ENCODE assay signal across 8 cellular contexts in the genomic region with DNA sequence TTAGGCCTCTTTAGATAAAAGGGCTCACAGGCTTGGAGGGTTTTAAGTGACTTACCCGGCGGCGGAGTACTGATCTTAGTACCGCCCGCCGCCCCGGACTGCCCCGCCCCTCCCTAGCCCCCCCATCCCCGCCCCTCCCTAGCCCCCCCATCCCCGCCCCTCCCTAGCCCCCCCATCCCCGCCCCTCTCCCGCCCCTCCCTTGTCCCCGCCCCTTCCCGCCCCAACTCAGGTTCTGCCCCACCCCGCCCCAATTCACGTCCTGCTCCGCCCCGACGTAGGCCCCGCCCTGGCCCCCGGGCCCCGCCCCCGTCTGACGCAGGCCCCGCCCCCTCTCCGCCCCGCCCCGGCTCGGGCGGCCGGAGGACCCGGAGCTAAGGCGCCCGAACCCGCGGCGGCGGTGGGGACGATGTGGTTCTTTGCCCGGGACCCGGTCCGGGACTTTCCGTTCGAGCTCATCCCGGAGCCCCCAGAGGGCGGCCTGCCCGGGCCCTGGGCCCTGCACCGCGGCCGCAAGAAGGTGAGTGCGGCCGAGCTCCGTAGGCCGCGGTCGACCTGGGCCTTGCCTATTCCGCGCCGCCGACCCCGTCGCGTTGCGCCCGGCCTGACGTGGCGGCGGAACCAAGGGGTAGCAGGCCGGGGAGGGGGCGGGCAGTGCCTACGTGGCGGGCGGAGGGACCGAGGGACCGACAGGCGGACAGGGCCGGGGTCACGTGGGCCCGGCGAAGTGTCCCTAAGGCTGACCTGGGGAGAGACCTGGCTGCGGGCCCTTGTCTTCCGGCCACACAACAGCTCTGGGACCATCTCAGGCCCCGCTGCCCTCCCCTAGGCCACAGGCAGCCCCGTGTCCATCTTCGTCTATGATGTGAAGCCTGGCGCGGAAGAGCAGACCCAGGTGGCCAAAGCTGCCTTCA. TPM values are rescaled to one million over a fixed set of nuclear protein-coding genes. Genes with fewer than 3 reads are reported as not detected.
DNase-seq lines count a peak whose midpoint lies in the region; ATAC-seq and TF ChIP-seq lines count a peak whose summit lies in the region.

TSS of gene SCYL1 (plus strand) at position 337 of the 912 bp plus-strand sequence. CDS start at position 408, 71 bp downstream.

- DNase-seq in NOMO-1 (lab: John Stamatoyannopoulos, UW; ENCODE audit: unreplicated experiment in 2 of 2) (peak; percentile 40 to 61), NOMO-1 treated with dmso at 0.1 percent for 144 hours (lab: John Stamatoyannopoulos, UW; ENCODE audit: unreplicated experiment) (no peak), RWPE1 (ENCODE audit: low spot score) (peak; percentile 87), fibroblast of villous mesenchyme (ENCODE audit: low read depth) (peak; percentile 92), neural crest cell (ENCODE audit: low read depth, low spot score) (peak; percentile 74), stomach (peak; percentile 83)
- peak; percentile 93 for DNase-seq in activated effector memory CD4-positive, alpha-beta T cell treated with anti-CD3 and anti-CD28 coated beads, Interleukin-2, amount 50 U/mL, for 16 hours

- no peaks in the 10 kb centered on the region for H3K36me3 Mint-ChIP-seq in neural crest cell (ENCODE audit: low read depth)

- ATAC-seq in HG03432 (IDR thresholded peaks at IDR 0.05; ENCODE audit: unreplicated experiment), result peak; percentile 61

- peak within 1 kb of the TSS; percentile 88 for H3K4me3 ChIP-seq in fibroblast of villous mesenchyme (ENCODE audit: low read depth, low read length)
- H3K4me3 ChIP-seq in stomach, result peak within 1 kb of the TSS; percentile 71 to 98 (median 90)

- WGBS in stomach, 5 donors, result 0 to 2% (median 0%) methylated on average over 15 to 75 of the region's 87 CpGs

- POLR2A ChIA-PET in RWPE1 (lab: Yijun Ruan, JAX; ENCODE audit: low non-redundant PET), result interaction anchor here (0.5 to 0.6 kb wide), 2 partner anchors 25 to 42 kb away, joined by 3 to 5 read pairs; no protein-coding TSS in a partner anchor

- TF ChIP-seq EP300 in stomach (IDR thresholded peaks at IDR 0.05), result no peak

- H3K36me3 ChIP-seq in stomach, result peaks cover 22 to 38% (median 38%) of the 10 kb centered on the region in 4 donors

- CTCF ChIA-PET in RWPE1 (lab: Yijun Ruan, JAX), result interaction anchor here (1.1 kb wide), 1 partner anchor 15 kb away, joined by 5 read pairs; no protein-coding TSS in a partner anchor

- peaks cover 4% of the 10 kb centered on the region for H3K27me3 Mint-ChIP-seq in neural crest cell (ENCODE audit: low read depth)

- no peaks in the 10 kb centered on the region for H3K9me3 Mint-ChIP-seq in neural crest cell

- intact Hi-C loops in stomach (cut with DNase I; ENCODE audit: low total_unique reads), result no loop called here

- H3K9me3 ChIP-seq in stomach, result no peaks in the 10 kb centered on the region

- peak within 1 kb of the TSS; percentile 86 for H3K4me3 Mint-ChIP-seq in neural crest cell

- TF ChIP-seq CTCF in RWPE1 (conservative IDR thresholded peaks at IDR 0.05; ENCODE audit: low read depth) (no peak), fibroblast of villous mesenchyme (IDR thresholded peaks at IDR 0.05; ENCODE audit: insufficient read depth, low read depth, low read length) (no peak), neural crest cell (conservative IDR thresholded peaks at IDR 0.05) (no peak), stomach (IDR thresholded peaks at IDR 0.05) (no peak)

- H3K4me1 Mint-ChIP-seq in neural crest cell, result peaks cover 36% of the 10 kb centered on the region

- H3K27ac Mint-ChIP-seq in neural crest cell (ENCODE audit: unreplicated experiment), result no peak within 1 kb of the TSS

- no peak for TF ChIP-seq POLR2A in stomach (IDR thresholded peaks at IDR 0.05)

- H3K27ac ChIP-seq in RWPE1 (peak within 1 kb of the TSS; percentile 77), stomach (peak within 1 kb of the TSS; percentile 88 to 95 (median 91))

- peaks cover 21 to 52% (median 40%) of the 10 kb centered on the region in 4 donors for H3K4me1 ChIP-seq in stomach

- no peaks in the 10 kb centered on the region for H3K27me3 ChIP-seq in stomach

RNA-seq across cellular contexts. Expression of gene SCYL1, which starts in this region (rescaled TPM):
- total RNA-seq in fibroblast of villous mesenchyme (125 and 135 TPM in 2 replicates), neural crest cell (66.0 and 68.8 TPM in 2 replicates), stomach (10 to 100 TPM in 4 of 5 donors, 1 to 10 TPM in 1; 3.5 to 89.0 (median 65.2) TPM)
- 10 to 100 TPM; 65.8 to 94.8 (median 86.1) TPM for polyA plus RNA-seq in stomach
